8 cellular contexts compared by ENCODE assay signal in genomic region chr20:35329435-35330139, GRCh38. TPM values are rescaled to one million over a fixed set of nuclear protein-coding genes. Genes with fewer than 3 reads are reported as not detected.
DNase-seq lines count a peak whose midpoint lies in the region; ATAC-seq, FAIRE-seq and TF ChIP-seq lines count a peak whose summit lies in the region.

No MANE protein-coding gene starts in this region.

- H4K20me1 ChIP-seq in OCI-LY3 (ENCODE audit: insufficient read depth, low read length) = no peaks in the 10 kb centered on the region

- H3K9ac ChIP-seq in OCI-LY3 (ENCODE audit: low read length) = no peak overlapping the region

- H3K4me1 Mint-ChIP-seq in memory B cell = peaks cover 6% of the 10 kb centered on the region

- no peak overlapping the region for H3K4me3 Mint-ChIP-seq in memory B cell

- no peaks in the 10 kb centered on the region for H3K79me2 ChIP-seq in OCI-LY3 (ENCODE audit: low read length)

- H3K36me3 Mint-ChIP-seq in activated naive CD4-positive, alpha-beta T cell treated with anti-CD3 and anti-CD28 coated beads, Interleukin-2, amount 50 U/mL, for 72 hours = no peaks in the 10 kb centered on the region
- H3K36me3 Mint-ChIP-seq in memory B cell = peaks cover 11% of the 10 kb centered on the region

- H3K9me3 ChIP-seq in OCI-LY3 (ENCODE audit: insufficient read depth, low read length) = no peaks in the 10 kb centered on the region

- peak overlapping the region; percentile 70 to 92 for H3K27ac Mint-ChIP-seq in activated naive CD4-positive, alpha-beta T cell treated with anti-CD3 and anti-CD28 coated beads, Interleukin-2, amount 50 U/mL, for 72 hours
- no peak overlapping the region for H3K27ac Mint-ChIP-seq in memory B cell

- peaks cover 18% of the 10 kb centered on the region for H3K4me1 ChIP-seq in OCI-LY3 (ENCODE audit: low read length)

- H2AFZ ChIP-seq in OCI-LY3 (ENCODE audit: low read depth, low read length) = no peak overlapping the region

- DNase-seq in AG09319 (ENCODE audit: extremely low read depth, low read depth) = no peak
- DNase-seq in GM19239 (ENCODE audit: insufficient read length, low spot score) = peak; percentile 29
- peak in 1 of 2 donors; percentile 70 for DNase-seq in activated naive CD4-positive, alpha-beta T cell treated with anti-CD3 and anti-CD28 coated beads, Interleukin-2, amount 50 U/mL, for 72 hours (ENCODE audit: low spot score in 2 of 2)
- no peak for DNase-seq in memory B cell (ENCODE audit: low spot score in 2 of 2)
- no peak for DNase-seq in midbrain (lab: John Stamatoyannopoulos, UW)
- DNase-seq in OCI-M2 (lab: John Stamatoyannopoulos, UW; ENCODE audit: unreplicated experiment) = no peak

- H3K27me3 ChIP-seq in OCI-LY3 (ENCODE audit: low read depth, low read length) = no peaks in the 10 kb centered on the region

- no peak overlapping the region for H3K4me3 ChIP-seq in OCI-LY3 (ENCODE audit: low read length)

- H3K36me3 ChIP-seq in OCI-LY3 (replicated peaks; ENCODE audit: low read depth, low read length) = no peaks in the 10 kb centered on the region

- FAIRE-seq in GM19239 (lab: Jason Lieb, UNC) = no peak

- H3K4me2 ChIP-seq in OCI-LY3 (ENCODE audit: low read length) = no peak overlapping the region

- H3K27ac ChIP-seq in OCI-LY3 (ENCODE audit: low read length) = no peak overlapping the region

- TF ChIP-seq CTCF in AG09319 (IDR thresholded peaks at IDR 0.05; ENCODE audit: low read depth, low read length) = peak; percentile 40
- peak; percentile 92 for TF ChIP-seq CTCF in OCI-LY3 (IDR thresholded peaks at IDR 0.05; ENCODE audit: low read depth, low read length)

- H3K27me3 Mint-ChIP-seq in memory B cell = no peaks in the 10 kb centered on the region

- no peaks in the 10 kb centered on the region for H3K9me3 Mint-ChIP-seq in activated naive CD4-positive, alpha-beta T cell treated with anti-CD3 and anti-CD28 coated beads, Interleukin-2, amount 50 U/mL, for 72 hours
- H3K9me3 Mint-ChIP-seq in memory B cell = no peaks in the 10 kb centered on the region

- peak; percentile 69 to 81 for ATAC-seq in activated naive CD4-positive, alpha-beta T cell treated with anti-CD3 and anti-CD28 coated beads, Interleukin-2, amount 50 U/mL, for 72 hours
- peak; percentile 66 for ATAC-seq in memory B cell (ENCODE audit: low read depth)
- no peak for ATAC-seq in HG03196 (IDR thresholded peaks at IDR 0.05; ENCODE audit: unreplicated experiment)

RNA-seq across cellular contexts. Expression of gene FAM83C, which starts 37.4 kb away (rescaled TPM):
- not detected for total RNA-seq in activated naive CD4-positive, alpha-beta T cell treated with anti-CD3 and anti-CD28 coated beads, Interleukin-2, amount 50 U/mL, for 72 hours

RNA-seq across cellular contexts. Expression of gene EIF6, which starts 45.0 kb away (rescaled TPM):
- total RNA-seq in activated naive CD4-positive, alpha-beta T cell treated with anti-CD3 and anti-CD28 coated beads, Interleukin-2, amount 50 U/mL, for 72 hours = 100 to 1,000 TPM in 1 of 2 donors, 10 to 100 TPM in 1; 63.9 to 115 TPM

RNA-seq across cellular contexts. Expression of gene MMP24OS, which starts 51.7 kb away (rescaled TPM):
- 10 to 100 TPM; 29.4 to 41.8 TPM for total RNA-seq in activated naive CD4-positive, alpha-beta T cell treated with anti-CD3 and anti-CD28 coated beads, Interleukin-2, amount 50 U/mL, for 72 hours
